ENCODE assay signal across 8 cellular contexts in the genomic region with DNA sequence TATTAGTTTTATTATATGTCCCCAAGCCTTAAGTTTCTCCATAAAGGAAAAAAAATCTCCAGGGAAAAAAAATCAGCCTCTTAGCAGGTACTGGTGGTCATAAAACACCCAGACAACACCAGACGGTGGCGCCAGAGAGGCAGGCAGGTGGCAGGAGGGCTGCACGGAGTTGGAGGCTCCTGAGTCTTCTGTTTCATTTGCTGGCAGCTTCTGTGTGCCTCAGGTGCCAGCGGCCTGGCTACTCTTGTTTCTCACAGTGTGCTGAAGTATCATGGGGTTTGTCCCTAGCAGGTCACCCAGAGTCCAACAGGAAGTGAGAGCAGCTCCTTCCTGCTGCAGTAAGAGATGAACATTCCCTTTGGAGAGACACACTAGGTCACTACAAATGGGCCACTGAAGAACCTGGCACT.
A peak's percentile ranks its signal among the peaks of the same experiment; 100 is the strongest.
DNase-seq lines count a peak whose midpoint lies in the region; ATAC-seq and TF ChIP-seq lines count a peak whose summit lies in the region.

No MANE protein-coding gene starts in this region.

- no peaks in the 10 kb centered on the region for H3K9me3 ChIP-seq in left lung

- no peaks in the 10 kb centered on the region for H3K9me3 Mint-ChIP-seq in chondrocyte (ENCODE audit: low read depth)

- no peak overlapping the region for H3K27ac Mint-ChIP-seq in chondrocyte (ENCODE audit: unreplicated experiment)

- peaks cover 3 to 34% of the 10 kb centered on the region in 2 donors for H3K4me1 ChIP-seq in left lung

- peaks cover 16% of the 10 kb centered on the region for H3K4me1 Mint-ChIP-seq in chondrocyte (ENCODE audit: low read depth)

- no peak overlapping the region for H3K4me3 ChIP-seq in left lung

- no peak overlapping the region for H3K4me3 Mint-ChIP-seq in chondrocyte (ENCODE audit: unreplicated experiment)

- ATAC-seq in GM18909 (IDR thresholded peaks at IDR 0.05; ENCODE audit: poor library complexity, unreplicated experiment) (peak; percentile 92), HG03139 (IDR thresholded peaks at IDR 0.05; ENCODE audit: unreplicated experiment) (peak; percentile 94), left lung (peak; percentile 93)

- no peak overlapping the region for H3K27ac ChIP-seq in left lung

- H3K36me3 Mint-ChIP-seq in chondrocyte (ENCODE audit: low read depth), result no peaks in the 10 kb centered on the region

- peak; percentile 69 for DNase-seq in AG09319 (ENCODE audit: extremely low read depth, low read depth)
- DNase-seq in NCI-H2227 treated with DMSO at 0.1 percent for 48 hours (lab: John Stamatoyannopoulos, UW), result peak; percentile 37
- DNase-seq in activated CD4-positive, CD25-positive, alpha-beta regulatory T cell treated with anti-CD3 and anti-CD28 coated beads, Interleukin-2, amount 50 U/mL, for 72 hours, result peak; percentile 89
- DNase-seq in chondrocyte (ENCODE audit: low spot score), result no peak
- peak; percentile 92 to 95 for DNase-seq in left lung
- peak; percentile 86 to 93 for DNase-seq in stimulated activated CD4-positive, alpha-beta T cell treated with anti-CD3 and anti-CD28 coated beads, Interleukin-4, amount 100 ng/mL, for 48 hours (ENCODE audit: low read depth in 2 of 2)

- TF ChIP-seq CTCF in AG09319 (IDR thresholded peaks at IDR 0.05; ENCODE audit: low read depth, low read length), result peak; percentile 88
- TF ChIP-seq CTCF in chondrocyte (IDR thresholded peaks at IDR 0.05), result peak; percentile 95
- peak; percentile 73 to 86 for TF ChIP-seq CTCF in left lung (IDR thresholded peaks at IDR 0.05)

- no peaks in the 10 kb centered on the region for H3K27me3 Mint-ChIP-seq in chondrocyte (ENCODE audit: low read depth)

- intact Hi-C loops in left lung (cut with DNase I), result loop anchor here in 1 of 2 donors (5.0 kb wide), 1 partner anchor 196 kb away; no protein-coding TSS in a partner anchor

- no peaks in the 10 kb centered on the region for H3K36me3 ChIP-seq in left lung

- no peaks in the 10 kb centered on the region for H3K27me3 ChIP-seq in left lung
